8 cellular contexts compared by ENCODE assay signal in genomic region chr7:116588225-116588624, GRCh38.
DNase-seq lines count a peak whose midpoint lies in the region; ATAC-seq and TF ChIP-seq lines count a peak whose summit lies in the region.

No MANE protein-coding gene starts in this region.

- intact Hi-C loops in activated CD8-positive, alpha-beta T cell treated with anti-CD3 and anti-CD28 coated beads for 36 hours (cut with micrococcal nuclease), result loop anchor here (1.0 to 10.0 kb wide), 4 partner anchors 61 to 415 kb away; partner anchors contain the start of gene CAV1

- CTCF ChIA-PET in activated CD8-positive, alpha-beta T cell treated with anti-CD3 and anti-CD28 coated beads for 36 hours (lab: Charles Lee), result interaction anchor here (1.2 to 2.3 kb wide), 9 partner anchors 9 to 454 kb away, joined by 3 to 19 read pairs (median 9); no protein-coding TSS in a partner anchor

- H3K4me1 Mint-ChIP-seq in activated CD8-positive, alpha-beta T cell treated with anti-CD3 and anti-CD28 coated beads for 36 hours (ENCODE audit: low read depth), result peaks cover 31% of the 10 kb centered on the region

- H3K27ac Mint-ChIP-seq in activated CD8-positive, alpha-beta T cell treated with anti-CD3 and anti-CD28 coated beads for 36 hours, result peak overlapping the region; percentile 61

- peaks cover 16% of the 10 kb centered on the region for H3K27me3 Mint-ChIP-seq in activated CD8-positive, alpha-beta T cell treated with anti-CD3 and anti-CD28 coated beads for 36 hours

- H3K9me3 Mint-ChIP-seq in activated CD8-positive, alpha-beta T cell treated with anti-CD3 and anti-CD28 coated beads for 36 hours, result no peaks in the 10 kb centered on the region

- no peak for TF ChIP-seq CTCF in activated CD8-positive, alpha-beta T cell treated with anti-CD3 and anti-CD28 coated beads for 36 hours (IDR thresholded peaks at IDR 0.05)

- peak; percentile 51 for ATAC-seq in GM19351 (IDR thresholded peaks at IDR 0.05; ENCODE audit: unreplicated experiment)
- peak; percentile 68 for ATAC-seq in HG03432 (IDR thresholded peaks at IDR 0.05; ENCODE audit: unreplicated experiment)
- peak; percentile 79 for ATAC-seq in activated CD8-positive, alpha-beta T cell treated with anti-CD3 and anti-CD28 coated beads for 36 hours

- POLR2A ChIA-PET in activated CD8-positive, alpha-beta T cell treated with anti-CD3 and anti-CD28 coated beads for 36 hours (lab: Charles Lee), result no interaction called here

- H3K36me3 Mint-ChIP-seq in activated CD8-positive, alpha-beta T cell treated with anti-CD3 and anti-CD28 coated beads for 36 hours (ENCODE audit: low read depth), result no peaks in the 10 kb centered on the region

- no peak overlapping the region for H3K4me3 Mint-ChIP-seq in activated CD8-positive, alpha-beta T cell treated with anti-CD3 and anti-CD28 coated beads for 36 hours

- DNase-seq in CD1c-positive myeloid dendritic cell (ENCODE audit: extremely low spot score), result peak; percentile 26
- DNase-seq in activated CD8-positive, alpha-beta T cell treated with anti-CD3 and anti-CD28 coated beads for 36 hours, result peak; percentile 73
- peak; percentile 36 for DNase-seq in medulla oblongata (ENCODE audit: extremely low spot score)
- no peak for DNase-seq in NCI-H510A treated with DMSO at 0.1 percent for 48 hours (lab: John Stamatoyannopoulos, UW)
- no peak for DNase-seq in D341Med (ENCODE audit: low spot score)
- no peak for DNase-seq in NCI-H345 treated with DMSO at 0.1 percent for 48 hours (lab: John Stamatoyannopoulos, UW; ENCODE audit: unreplicated experiment)

Comparison
In these comparisons a context has a peak if more than half of its experiments do, and no peak if none do; other contexts are left out.
1. DNase-seq: peak in CD1c-positive myeloid dendritic cell (single experiment), activated CD8-positive, alpha-beta T cell treated with anti-CD3 and anti-CD28 coated beads for 36 hours (single experiment) and medulla oblongata (single experiment); none in NCI-H510A treated with DMSO at 0.1 percent for 48 hours (single experiment), D341Med (single experiment) and NCI-H345 treated with DMSO at 0.1 percent for 48 hours (single experiment).
2. Peak in every context shown above with its lines, with median percentiles within 50 percentile points of each other: ATAC-seq.